10 cellular contexts compared by ENCODE assay signal in the genomic region with DNA sequence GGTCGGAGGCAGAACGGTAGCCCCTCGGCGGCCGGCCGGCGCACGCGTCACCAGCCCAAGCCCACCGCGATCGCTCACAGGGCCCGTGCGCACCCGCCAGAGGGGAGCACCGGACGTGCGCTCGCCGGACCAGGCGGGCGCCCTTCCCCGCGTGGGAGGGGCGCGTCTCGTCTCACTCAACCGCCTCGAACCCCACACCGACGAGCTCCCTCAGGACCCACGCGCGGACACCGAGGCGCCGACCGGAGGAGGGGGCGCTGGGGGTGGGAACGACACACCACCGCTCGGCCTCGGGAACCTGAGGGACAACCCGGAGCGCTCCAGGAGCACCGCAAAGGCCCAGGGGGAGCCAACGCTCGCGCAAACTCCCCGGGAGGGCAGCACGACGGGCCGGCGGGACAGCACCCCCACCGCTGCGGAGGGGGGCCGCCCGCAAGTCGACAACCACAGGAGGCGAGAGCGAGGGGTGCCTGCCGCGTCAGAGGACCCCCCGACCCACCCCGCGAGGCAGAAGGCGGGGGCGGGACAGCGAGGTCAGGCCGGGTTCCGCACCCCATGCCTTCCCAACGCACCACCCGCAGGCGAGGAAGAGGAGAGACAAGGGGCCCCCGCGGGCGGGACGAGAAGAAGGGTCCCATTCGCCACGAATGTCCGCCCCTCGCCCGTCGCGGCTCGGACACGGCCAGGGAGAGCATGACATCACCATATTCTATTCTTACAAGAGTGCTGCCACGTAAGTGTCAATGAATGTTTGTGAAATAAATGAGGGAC.
DNase-seq lines count a peak whose midpoint lies in the region; ATAC-seq and TF ChIP-seq lines count a peak whose summit lies in the region.
"Had no signal": no experiment of that assay in that cellular context is flagged by ENCODE, and none has a peak within 500 bp of the region (broad histone marks: within the 10 kb centered on the region; RNA-seq: fewer than 3 reads in every experiment).

No MANE protein-coding gene starts in this region.

- H3K4me3 ChIP-seq in testis: peak overlapping the region; percentile 44 to 56

- no peak overlapping the region for H3K27ac Mint-ChIP-seq in immature natural killer cell

- intact Hi-C loops in testis (cut with DNase I; ENCODE audit: low total_unique reads): no loop called here

- no peak for TF ChIP-seq POLR2A in testis (IDR thresholded peaks at IDR 0.05)

- no peaks in the 10 kb centered on the region for H3K4me1 ChIP-seq in testis

- no peaks in the 10 kb centered on the region for H3K9me3 ChIP-seq in testis
- H3K9me3 ChIP-seq: tibial artery had no signal

- H3K4me1 Mint-ChIP-seq in immature natural killer cell: peaks cover 6 to 7% of the 10 kb centered on the region in 2 donors

- no peak for TF ChIP-seq CTCF in testis (IDR thresholded peaks at IDR 0.05)

- 5 to 11% methylated on average over 1 to 70 of the region's 88 CpGs for WGBS in testis, 2 donors

- H3K4me3 Mint-ChIP-seq in immature natural killer cell: peak overlapping the region in 4 of 5 donors; percentile 10 to 38 (median 24)

- H3K36me3 ChIP-seq in testis (ENCODE audit: low read depth, missing control alignments): no peaks in the 10 kb centered on the region
- H3K36me3 ChIP-seq: tibial artery had no signal

- no peak for ATAC-seq in GM21825 (IDR thresholded peaks at IDR 0.05; ENCODE audit: unreplicated experiment)

- no peaks in the 10 kb centered on the region for H3K36me3 Mint-ChIP-seq in immature natural killer cell

- H3K27me3 ChIP-seq in testis: peaks cover 5% of the 10 kb centered on the region

- peaks cover 10 to 21% (median 19%) of the 10 kb centered on the region in 3 donors for H3K27me3 Mint-ChIP-seq in immature natural killer cell (ENCODE audit: low read depth in 3 of 3)

- peaks cover 0 to 18% (median 4%) of the 10 kb centered on the region in 6 donors for H3K9me3 Mint-ChIP-seq in immature natural killer cell

- DNase-seq in DMS53 (lab: John Stamatoyannopoulos, UW) (peak; percentile 61), DMS53 treated with DMSO at 0.1 percent for 48 hours (lab: John Stamatoyannopoulos, UW; ENCODE audit: unreplicated experiment) (no peak), immature natural killer cell (no peak), testis (peak; percentile 16), NCI-H2171 treated with DMSO at 0.1 percent for 48 hours (lab: John Stamatoyannopoulos, UW) (no peak), HuH-7.5 (ENCODE audit: low spot score) (no peak)
- peak; percentile 28 for DNase-seq in activated naive CD4-positive, alpha-beta T cell treated with anti-CD3 and anti-CD28 coated beads, Interleukin-2, amount 50 U/mL, for 16 hours

- peak overlapping the region in 1 of 2 donors; percentile 45 for H3K27ac ChIP-seq in testis
- H3K27ac ChIP-seq: 22Rv1, tibial artery had no signal

Comparison
In these comparisons a context has a peak if more than half of its experiments do, and no peak if none do; other contexts are left out.
1. DNase-seq: peak in DMS53 (single experiment), activated naive CD4-positive, alpha-beta T cell treated with anti-CD3 and anti-CD28 coated beads, Interleukin-2, amount 50 U/mL, for 16 hours (single experiment) and testis (single experiment); none in DMS53 treated with DMSO at 0.1 percent for 48 hours (single experiment), immature natural killer cell (0 of 3), NCI-H2171 treated with DMSO at 0.1 percent for 48 hours (single experiment) and HuH-7.5 (single experiment).